In genomic region chr7:28328822-28329615, GRCh38 we compare ENCODE assay signal across 19 cellular contexts.
DNase-seq lines count a peak whose midpoint lies in the region; ATAC-seq, FAIRE-seq and TF ChIP-seq lines count a peak whose summit lies in the region.
"Had no signal": no experiment of that assay in that cellular context is flagged by ENCODE, and none has a peak within 500 bp of the region (broad histone marks: within the 10 kb centered on the region; RNA-seq: fewer than 3 reads in every experiment).

No MANE protein-coding gene starts in this region.

- H3K9me3 Mint-ChIP-seq in CD8-positive, alpha-beta memory T cell: peaks cover 0 to 5% (median 0%) of the 10 kb centered on the region in 5 donors

- no peak overlapping the region for H2BK20ac ChIP-seq in H1 (ENCODE audit: low read length)

- WGBS in H1 (ENCODE audit: extremely low coverage in 1 of 2, insufficient coverage in 1 of 2, insufficient read length in 1 of 2, insufficient replicate concordance in 2 of 2, low coverage in 1 of 2, low lambda C conversion rate in 2 of 2, missing lambda C conversion rate in 1 of 2), 2 experiments: 90 to 100% methylated on average over 3 to 9 of the region's 9 CpGs

- H3K27ac ChIP-seq in CD8-positive, alpha-beta memory T cell (ENCODE audit: low read depth, low read length): no peak overlapping the region
- H3K27ac ChIP-seq in H1 (ENCODE audit: low read depth, low read length): no peak overlapping the region
- H3K27ac ChIP-seq: tibial nerve had no signal

- 0 out of 2 replicates have a peak overlapping the region, but pooled peaks have one; percentile 5 for H2BK15ac ChIP-seq in H1 (ENCODE audit: low read length)

- no peak overlapping the region for H4K91ac ChIP-seq in H1 (replicated peaks; ENCODE audit: insufficient read length, low read length)

- H4K5ac ChIP-seq in H1 (ENCODE audit: insufficient read length, low read depth, low read length): no peak overlapping the region

- H3K4me3 Mint-ChIP-seq in CD8-positive, alpha-beta memory T cell: peak overlapping the region in 2 of 7 donors; percentile 58 to 80

- H3K79me1 ChIP-seq in H1 (ENCODE audit: low read depth, low read length): no peaks in the 10 kb centered on the region

- no peak overlapping the region for H3K9ac ChIP-seq in H1 (replicated peaks in 1 of 4; ENCODE audit: extremely low read depth in 1 of 4, low read depth in 3 of 4, low read length in 3 of 4)

- H3K4ac ChIP-seq in H1 (replicated peaks; ENCODE audit: insufficient read length, low read depth, low read length): no peak overlapping the region

- no peak overlapping the region for H4K8ac ChIP-seq in H1 (ENCODE audit: extremely low read depth, insufficient read depth, low read length)

- no peak overlapping the region for H2AFZ ChIP-seq in H1 (ENCODE audit: low read length)

- DNase-seq in NCI-H1105 treated with DMSO at 0.1 percent for 48 hours (lab: John Stamatoyannopoulos, UW) (peak; percentile 36), NCI-H1105 (lab: John Stamatoyannopoulos, UW) (no peak), NCI-H69 (lab: John Stamatoyannopoulos, UW) (peak; percentile 75), H1 (ENCODE audit: low read depth in 1 of 2, low spot score in 2 of 2) (no peak), cortex of kidney (lab: John Stamatoyannopoulos, UW) (no peak), DMS114 treated with DMSO at 0.1 percent for 48 hours (lab: John Stamatoyannopoulos, UW; ENCODE audit: unreplicated experiment) (no peak)
- DNase-seq in CD8-positive, alpha-beta memory T cell: no peak
- DNase-seq: 8988T; activated CD8-positive, alpha-beta memory T cell treated with anti-CD3 and anti-CD28 coated beads for 24 hours; activated gamma-delta T cell treated with Interleukin-2 at 50 U/mL for 16 hours; effector memory CD4-positive, alpha-beta T cell; left cardiac atrium; NCI-H524 treated with DMSO at 0.1 percent for 48 hours; stimulated activated CD4-positive, alpha-beta T cell treated with anti-CD3 and anti-CD28 coated beads, Interleukin-4, amount 100 ng/mL, for 1 hour had no signal

- peaks cover 0 to 3% (median 0%) of the 10 kb centered on the region in 3 donors for H3K36me3 Mint-ChIP-seq in CD8-positive, alpha-beta memory T cell

- H2BK120ac ChIP-seq in H1 (replicated peaks; ENCODE audit: low read depth, low read length): no peak overlapping the region

- H3K56ac ChIP-seq in H1 (replicated peaks; ENCODE audit: insufficient read length, low read depth, low read length): no peak overlapping the region

- no peaks in the 10 kb centered on the region for H3K36me3 ChIP-seq in CD8-positive, alpha-beta memory T cell (ENCODE audit: insufficient read depth, low read length)
- no peaks in the 10 kb centered on the region for H3K36me3 ChIP-seq in H1 (ENCODE audit: control insufficient read depth in 2 of 4, insufficient read depth in 4 of 4, low read length in 3 of 4)
- H3K36me3 ChIP-seq: Peyer's patch, tibial nerve had no signal

- CTCF ChIA-PET in CD8-positive, alpha-beta memory T cell (lab: Charles Lee): no interaction called here
- CTCF ChIA-PET in H1 (lab: Charles Lee; ENCODE audit: partially characterized antibody): interaction anchor here (1.2 to 1.5 kb wide), 2 partner anchors 32 to 124 kb away, joined by 3 to 4 read pairs; no protein-coding TSS in a partner anchor

- H3K27me3 Mint-ChIP-seq in CD8-positive, alpha-beta memory T cell: peaks cover 0 to 11% of the 10 kb centered on the region in 2 donors

- no peak for TF ChIP-seq RAD21 in H1 (IDR thresholded peaks at IDR 0.05 in 1 of 2, conservative IDR thresholded peaks at IDR 0.05 in 1 of 2; ENCODE audit: low read depth in 2 of 2, low read length in 2 of 2)

- no peak overlapping the region for H2BK12ac ChIP-seq in H1 (ENCODE audit: low read depth, low read length)

- no peak for TF ChIP-seq POLR2A in H1 (IDR thresholded peaks at IDR 0.05; ENCODE audit: control extremely low read depth in 1 of 2, low read depth in 2 of 2, low read length in 2 of 2)

- ATAC-seq in HG02981 (IDR thresholded peaks at IDR 0.05; ENCODE audit: unreplicated experiment): no peak
- ATAC-seq: HCT116 had no signal

- peaks cover 25 to 32% (median 32%) of the 10 kb centered on the region in 3 donors for H3K4me1 Mint-ChIP-seq in CD8-positive, alpha-beta memory T cell

- H3K4me1 ChIP-seq in CD8-positive, alpha-beta memory T cell (ENCODE audit: insufficient read depth, low read length): peaks cover 24% of the 10 kb centered on the region
- H3K4me1 ChIP-seq in H1 (replicated peaks in 1 of 4; ENCODE audit: control insufficient read depth in 3 of 4, insufficient read depth in 4 of 4, low read length in 3 of 4): no peaks in the 10 kb centered on the region
- H3K4me1 ChIP-seq: Peyer's patch had no signal

- POLR2A ChIA-PET in CD8-positive, alpha-beta memory T cell (lab: Charles Lee): no interaction called here
- POLR2A ChIA-PET in H1 (lab: Charles Lee; ENCODE audit: partially characterized antibody): no interaction called here

- peak overlapping the region in 3 of 8 donors; percentile 26 to 85 (median 56) for H3K27ac Mint-ChIP-seq in CD8-positive, alpha-beta memory T cell

- no peak for TF ChIP-seq CTCF in H1 (IDR thresholded peaks at IDR 0.05; ENCODE audit: control extremely low read depth in 1 of 3, insufficient read depth in 1 of 3, low read depth in 1 of 3, low read length in 3 of 3)

- H3K4me2 ChIP-seq in H1 (ENCODE audit: insufficient read depth in 1 of 2, low read depth in 2 of 2, low read length in 2 of 2): no peak overlapping the region

- no peaks in the 10 kb centered on the region for H3K79me2 ChIP-seq in H1 (ENCODE audit: control insufficient read depth in 1 of 2, insufficient read depth in 2 of 2, low read length in 2 of 2)

- no peak overlapping the region for H3K23ac ChIP-seq in H1 (ENCODE audit: insufficient read length)

- H4K20me1 ChIP-seq in H1 (replicated peaks in 1 of 2; ENCODE audit: control insufficient read depth in 1 of 2, insufficient read depth in 2 of 2, low read length in 2 of 2): no peaks in the 10 kb centered on the region

- H3K4me3 ChIP-seq in CD8-positive, alpha-beta memory T cell (ENCODE audit: low read length): peak overlapping the region; percentile 4
- no peak overlapping the region for H3K4me3 ChIP-seq in H1 (ENCODE audit: extremely low read depth in 1 of 4, insufficient read depth in 2 of 4, low read depth in 3 of 4, low read length in 4 of 4)
- H3K4me3 ChIP-seq: Peyer's patch, tibial nerve had no signal

- no peak overlapping the region for H3K18ac ChIP-seq in H1 (ENCODE audit: extremely low read depth, low read length)

- no peak overlapping the region for H2BK5ac ChIP-seq in H1 (ENCODE audit: low read depth, low read length)

- H3K27me3 ChIP-seq in CD8-positive, alpha-beta memory T cell (ENCODE audit: insufficient read depth, low read length, poor library complexity, severe bottlenecking): no peaks in the 10 kb centered on the region
- no peaks in the 10 kb centered on the region for H3K27me3 ChIP-seq in H1 (replicated peaks in 1 of 4; ENCODE audit: control insufficient read depth in 3 of 4, extremely low read depth in 1 of 4, insufficient read depth in 3 of 4, low read length in 3 of 4)
- H3K27me3 ChIP-seq: Peyer's patch, tibial nerve had no signal

- no peak overlapping the region for H3K14ac ChIP-seq in H1 (ENCODE audit: insufficient read length)

- H3K23me2 ChIP-seq in H1 (ENCODE audit: low read depth, low read length): no peaks in the 10 kb centered on the region

- no peak for TF ChIP-seq EP300 in H1 (IDR thresholded peaks at IDR 0.05; ENCODE audit: borderline replicate concordance in 1 of 2, low read depth in 2 of 2, low read length in 2 of 2)

- FAIRE-seq in H1 (lab: Jason Lieb, UNC): no peak
- FAIRE-seq: TTC549 had no signal

- no peak overlapping the region for H2AK5ac ChIP-seq in H1 (ENCODE audit: low read depth, low read length)

- H3K9me3 ChIP-seq in CD8-positive, alpha-beta memory T cell (ENCODE audit: low read length): no peaks in the 10 kb centered on the region
- H3K9me3 ChIP-seq in H1 (ENCODE audit: insufficient read depth in 2 of 2, low read depth in 1 of 2, low read length in 1 of 2): no peaks in the 10 kb centered on the region
- H3K9me3 ChIP-seq: Peyer's patch, tibial nerve had no signal

TF ChIP-seq in H1, 55 proteins besides CTCF, POLR2A, EP300 and RAD21:
- TF ChIP-seq NRF1 (IDR thresholded peaks at IDR 0.05; ENCODE audit: low read depth, low read length) (no peak), SRF (IDR thresholded peaks at IDR 0.05; ENCODE audit: low read depth, low read length) (no peak), KDM1A (IDR thresholded peaks at IDR 0.05; ENCODE audit: borderline replicate concordance, low read length) (no peak), SIN3A (conservative IDR thresholded peaks at IDR 0.05 in 1 of 2, IDR thresholded peaks at IDR 0.05 in 1 of 2; ENCODE audit: low read depth in 1 of 2, low read length in 2 of 2) (no peak), SUZ12 (IDR thresholded peaks at IDR 0.05; ENCODE audit: low read length) (no peak), BRCA1 (IDR thresholded peaks at IDR 0.05; ENCODE audit: low read depth, low read length) (no peak), POU5F1 (IDR thresholded peaks at IDR 0.05; ENCODE audit: low read depth, low read length) (no peak), ATF3 (IDR thresholded peaks at IDR 0.05; ENCODE audit: insufficient read depth, low read depth, low read length) (no peak), CREB1 (IDR thresholded peaks at IDR 0.05) (no peak), ASH2L (IDR thresholded peaks at IDR 0.05; ENCODE audit: low read length) (no peak), MAFK (IDR thresholded peaks at IDR 0.05; ENCODE audit: low read depth, low read length) (no peak), PHF8 (conservative IDR thresholded peaks at IDR 0.05; ENCODE audit: low read depth, low read length) (no peak)

Comparison
In these comparisons a context has a peak if more than half of its experiments do, and no peak if none do; other contexts are left out.
1. DNase-seq: peak in NCI-H1105 treated with DMSO at 0.1 percent for 48 hours (single experiment) and NCI-H69 (single experiment); none in NCI-H1105 (single experiment), CD8-positive, alpha-beta memory T cell (0 of 5), H1 (0 of 2), cortex of kidney (single experiment) and DMS114 treated with DMSO at 0.1 percent for 48 hours (single experiment).